Comparison of ENCODE assay signal across 7 cellular contexts in the genomic region with DNA sequence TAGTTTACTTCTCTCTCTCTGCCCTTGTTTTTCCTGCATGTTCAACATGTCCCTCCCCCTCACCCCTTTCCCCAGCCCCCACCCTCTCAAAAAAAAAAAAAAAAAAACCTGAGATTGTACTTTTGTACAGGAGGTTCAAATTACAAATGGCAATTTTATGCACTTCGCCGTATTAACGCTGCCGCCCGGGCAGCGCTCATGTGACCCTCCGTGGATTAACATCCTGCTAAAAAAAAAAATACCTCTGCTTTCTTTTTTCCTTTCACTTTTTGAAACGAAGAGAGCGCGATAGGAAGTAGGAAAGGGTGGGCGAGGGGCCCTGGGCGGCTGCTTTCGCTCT. TPM values are rescaled to one million over a fixed set of nuclear protein-coding genes. Genes with fewer than 3 reads are reported as not detected.
DNase-seq lines count a peak whose midpoint lies in the region; ATAC-seq and TF ChIP-seq lines count a peak whose summit lies in the region.

No MANE protein-coding gene starts in this region.

- H3K4me3 Mint-ChIP-seq in activated T-helper 17 cell treated with anti-CD3 and anti-CD28 coated beads, Interleukin-2, amount 50 U/mL, for 72 hours = peak overlapping the region; percentile 36
- H3K4me3 Mint-ChIP-seq in stimulated activated naive B cell treated with anti-CD40 and anti-IgM and Interleukin-4, amounts not matched to agents 10 μg/mL and 1 μg/mL and 100 μg/mL, for 72 hours = peak overlapping the region; percentile 30 to 47

- H3K27ac Mint-ChIP-seq in activated T-helper 17 cell treated with anti-CD3 and anti-CD28 coated beads, Interleukin-2, amount 50 U/mL, for 72 hours = no peak overlapping the region
- peak overlapping the region; percentile 86 for H3K27ac Mint-ChIP-seq in stimulated activated naive B cell treated with anti-CD40 and anti-IgM and Interleukin-4, amounts not matched to agents 10 μg/mL and 1 μg/mL and 100 μg/mL, for 72 hours

- no peaks in the 10 kb centered on the region for H3K9me3 ChIP-seq in iPS-18c (ENCODE audit: control insufficient read depth, insufficient read depth, low read length)

- peak overlapping the region; percentile 38; the same call in 1 of the 2 replicates for H3K4me3 ChIP-seq in iPS-18c (ENCODE audit: insufficient read depth, low read depth, low read length)

- no peak for TF ChIP-seq POLR2A in erythroblast (IDR thresholded peaks at IDR 0.05; ENCODE audit: low read length)

- H3K36me3 Mint-ChIP-seq in activated T-helper 17 cell treated with anti-CD3 and anti-CD28 coated beads, Interleukin-2, amount 50 U/mL, for 72 hours (ENCODE audit: low read depth) = peaks cover 4% of the 10 kb centered on the region
- H3K36me3 Mint-ChIP-seq in stimulated activated naive B cell treated with anti-CD40 and anti-IgM and Interleukin-4, amounts not matched to agents 10 μg/mL and 1 μg/mL and 100 μg/mL, for 72 hours = peaks cover 3 to 9% of the 10 kb centered on the region in 2 donors

- no peak for ATAC-seq in activated T-helper 17 cell treated with anti-CD3 and anti-CD28 coated beads, Interleukin-2, amount 50 U/mL, for 72 hours (replicated peaks)
- no peak for ATAC-seq in stimulated activated naive B cell treated with anti-CD40 and anti-IgM and Interleukin-4, amounts not matched to agents 10 μg/mL and 1 μg/mL and 100 μg/mL, for 72 hours (replicated peaks)
- no peak for ATAC-seq in GM18498 (IDR thresholded peaks at IDR 0.05; ENCODE audit: unreplicated experiment)

- H3K4me1 Mint-ChIP-seq in activated T-helper 17 cell treated with anti-CD3 and anti-CD28 coated beads, Interleukin-2, amount 50 U/mL, for 72 hours = peaks cover 5% of the 10 kb centered on the region
- H3K4me1 Mint-ChIP-seq in stimulated activated naive B cell treated with anti-CD40 and anti-IgM and Interleukin-4, amounts not matched to agents 10 μg/mL and 1 μg/mL and 100 μg/mL, for 72 hours = peaks cover 10 to 23% of the 10 kb centered on the region in 2 donors

- peaks cover 58% of the 10 kb centered on the region for H3K27me3 Mint-ChIP-seq in activated T-helper 17 cell treated with anti-CD3 and anti-CD28 coated beads, Interleukin-2, amount 50 U/mL, for 72 hours
- peaks cover 78 to 90% of the 10 kb centered on the region in 2 donors for H3K27me3 Mint-ChIP-seq in stimulated activated naive B cell treated with anti-CD40 and anti-IgM and Interleukin-4, amounts not matched to agents 10 μg/mL and 1 μg/mL and 100 μg/mL, for 72 hours

- H3K9me3 Mint-ChIP-seq in activated T-helper 17 cell treated with anti-CD3 and anti-CD28 coated beads, Interleukin-2, amount 50 U/mL, for 72 hours = peaks cover 4% of the 10 kb centered on the region
- H3K9me3 Mint-ChIP-seq in stimulated activated naive B cell treated with anti-CD40 and anti-IgM and Interleukin-4, amounts not matched to agents 10 μg/mL and 1 μg/mL and 100 μg/mL, for 72 hours = peaks cover 0 to 5% of the 10 kb centered on the region in 2 donors

- DNase-seq in HT1080 (ENCODE audit: low read depth) = peak; percentile 42
- no peak for DNase-seq in stimulated activated naive B cell treated with anti-CD40 and anti-IgM and Interleukin-4, amounts not matched to agents 10 μg/mL and 1 μg/mL and 100 μg/mL, for 72 hours
- DNase-seq in erythroblast (lab: John Stamatoyannopoulos, UW) = no peak
- DNase-seq in germinal center (ENCODE audit: low spot score) = no peak

RNA-seq across cellular contexts. Expression of a gene that starts 2.3 kb away (rescaled TPM):
- 11.4 and 27.9 TPM in 2 replicates for total RNA-seq in HT1080 (2014; rRNA removed; shearing (Covaris generic))
- polyA plus RNA-seq in HT1080 (2015; cell fraction: cytosol; rRNA removed) = 50.5 and 59.0 TPM in 2 replicates
- polyA plus RNA-seq in HT1080 (2015; cell fraction: nucleus; rRNA removed) = 54.7 and 54.8 TPM in 2 replicates
- not detected for total RNA-seq in activated T-helper 17 cell treated with anti-CD3 and anti-CD28 coated beads, Interleukin-2, amount 50 U/mL, for 72 hours

Comparison
In these comparisons a context has a peak if more than half of its experiments do, and no peak if none do; other contexts are left out.
1. RNA of a gene that starts 2.3 kb away (total RNA-seq): 11.4 to 27.9 TPM in HT1080; not detected in activated T-helper 17 cell treated with anti-CD3 and anti-CD28 coated beads, Interleukin-2, amount 50 U/mL, for 72 hours; every median in the first group is over 10 times any median in the second.